ENCODE assay signal across 23 cellular contexts in genomic region chr20:3635346-3635745, GRCh38. TPM values are rescaled to one million over a fixed set of nuclear protein-coding genes. Genes with fewer than 3 reads are reported as not detected.
DNase-seq lines count a peak whose midpoint lies in the region; ATAC-seq and TF ChIP-seq lines count a peak whose summit lies in the region.
"Had no signal": no experiment of that assay in that cellular context is flagged by ENCODE, and none has a peak within 500 bp of the region (broad histone marks: within the 10 kb centered on the region; RNA-seq: fewer than 3 reads in every experiment).

No MANE protein-coding gene starts in this region.

- peaks cover 16 to 44% of the 10 kb centered on the region in 2 donors for H3K36me3 Mint-ChIP-seq in CD4-positive, alpha-beta memory T cell

- H3K4me2 ChIP-seq in osteoblast (ENCODE audit: insufficient read depth, low read length): no peak overlapping the region
- H3K4me2 ChIP-seq: BLaER1 treated with 17β-estradiol and CSF1 and Interleukin-3, amounts not matched to agents 10 nM and 100 nM had no signal

- no peak overlapping the region for H2AFZ ChIP-seq in osteoblast (ENCODE audit: low read length)

- no peak overlapping the region for H3K27ac ChIP-seq in osteoblast (ENCODE audit: low read depth, low read length)
- H3K27ac ChIP-seq in CD4-positive, alpha-beta memory T cell (ENCODE audit: low read depth, low read length): no peak overlapping the region
- H3K27ac ChIP-seq: 22Rv1; BLaER1 treated with 17β-estradiol and CSF1 and Interleukin-3, amounts not matched to agents 10 nM and 100 nM had no signal

- CTCF ChIA-PET in GM10248 (lab: Yijun Ruan, JAX): no interaction called here
- CTCF ChIA-PET in CD4-positive, alpha-beta memory T cell (lab: Charles Lee; ENCODE audit: partially characterized antibody): no interaction called here

- H3K4me3 Mint-ChIP-seq in CD4-positive, alpha-beta memory T cell: no peak overlapping the region
- H3K4me3 Mint-ChIP-seq: CD14-positive monocyte; CD4-positive, alpha-beta T cell had no signal

- H3K36me3 ChIP-seq in adipocyte (ENCODE audit: control insufficient read depth, insufficient read depth, low read length, severe bottlenecking) (peaks cover 27% of the 10 kb centered on the region), osteoblast (ENCODE audit: insufficient read depth, low read length) (peaks cover 3% of the 10 kb centered on the region)
- peaks cover 5% of the 10 kb centered on the region for H3K36me3 ChIP-seq in CD4-positive, alpha-beta memory T cell (ENCODE audit: insufficient read depth, low read length)
- H3K36me3 ChIP-seq: BE2C had no signal

- peaks cover 0 to 3% (median 0%) of the 10 kb centered on the region in 4 donors for H3K4me1 Mint-ChIP-seq in CD4-positive, alpha-beta memory T cell
- H3K4me1 Mint-ChIP-seq: CD14-positive monocyte had no signal

- H3K9me3 ChIP-seq in adipocyte (ENCODE audit: control insufficient read depth, low read length) (no peaks in the 10 kb centered on the region), osteoblast (ENCODE audit: low read depth, low read length) (no peaks in the 10 kb centered on the region)
- no peaks in the 10 kb centered on the region for H3K9me3 ChIP-seq in CD4-positive, alpha-beta memory T cell (ENCODE audit: control insufficient read depth in 1 of 2, low read length in 2 of 2)
- H3K9me3 ChIP-seq: BE2C had no signal

- H3K9ac ChIP-seq in adipocyte (ENCODE audit: low read length): no peak overlapping the region
- H3K9ac ChIP-seq: BLaER1 treated with 17β-estradiol and CSF1 and Interleukin-3, amounts not matched to agents 10 nM and 100 nM had no signal

- no peaks in the 10 kb centered on the region for H4K20me1 ChIP-seq in osteoblast (ENCODE audit: insufficient read depth, low read length)
- H4K20me1 ChIP-seq: BLaER1 treated with 17β-estradiol and CSF1 and Interleukin-3, amounts not matched to agents 10 nM and 100 nM had no signal

- TF ChIP-seq CTCF in AG10803 (conservative IDR thresholded peaks at IDR 0.05; ENCODE audit: low read length): no peak
- TF ChIP-seq CTCF in fibroblast of pulmonary artery (IDR thresholded peaks at IDR 0.05; ENCODE audit: low read length, missing control alignments): no peak
- no peak for TF ChIP-seq CTCF in osteoblast (IDR thresholded peaks at IDR 0.05; ENCODE audit: extremely low read depth, low read depth, low read length)
- no peak for TF ChIP-seq CTCF in GM10248 (IDR thresholded peaks at IDR 0.05; ENCODE audit: control extremely low read depth, extremely low read depth, low read depth, missing control alignments)

- H3K4me1 ChIP-seq in adipocyte (ENCODE audit: control insufficient read depth, insufficient read depth, low read length) (no peaks in the 10 kb centered on the region), osteoblast (ENCODE audit: insufficient read depth, low read length) (no peaks in the 10 kb centered on the region)
- no peaks in the 10 kb centered on the region for H3K4me1 ChIP-seq in CD4-positive, alpha-beta memory T cell (ENCODE audit: insufficient read depth, low read length)

- H3K4me3 ChIP-seq in AG10803 (ENCODE audit: low read length) (no peak overlapping the region), adipocyte (ENCODE audit: low read length) (no peak overlapping the region), fibroblast of pulmonary artery (replicated peaks; ENCODE audit: low read depth, low read length) (no peak overlapping the region), osteoblast (ENCODE audit: insufficient read depth, low read length) (no peak overlapping the region)
- H3K4me3 ChIP-seq in CD4-positive, alpha-beta memory T cell (ENCODE audit: low read length in 2 of 2): no peak overlapping the region
- H3K4me3 ChIP-seq: BLaER1 treated with 17β-estradiol and CSF1 and Interleukin-3, amounts not matched to agents 10 nM and 100 nM had no signal

- no peaks in the 10 kb centered on the region for H3K9me3 Mint-ChIP-seq in CD4-positive, alpha-beta memory T cell
- H3K9me3 Mint-ChIP-seq: CD4-positive, alpha-beta T cell had no signal

- no peaks in the 10 kb centered on the region for H3K27me3 Mint-ChIP-seq in CD4-positive, alpha-beta memory T cell
- H3K27me3 Mint-ChIP-seq: CD4-positive, alpha-beta T cell had no signal

- no peaks in the 10 kb centered on the region for H3K79me2 ChIP-seq in osteoblast (ENCODE audit: insufficient read depth, low read length)

- H3K27ac Mint-ChIP-seq in CD4-positive, alpha-beta memory T cell: no peak overlapping the region
- H3K27ac Mint-ChIP-seq: CD14-positive monocyte; CD4-positive, alpha-beta T cell had no signal

- H3K27me3 ChIP-seq in adipocyte (replicated peaks; ENCODE audit: control insufficient read depth, insufficient read depth, low read length) (no peaks in the 10 kb centered on the region), osteoblast (ENCODE audit: insufficient read depth, low read length) (no peaks in the 10 kb centered on the region)
- no peaks in the 10 kb centered on the region for H3K27me3 ChIP-seq in CD4-positive, alpha-beta memory T cell (ENCODE audit: insufficient read depth, low read length)
- H3K27me3 ChIP-seq: BE2C; BLaER1 treated with 17β-estradiol and CSF1 and Interleukin-3, amounts not matched to agents 10 nM and 100 nM had no signal

- intact Hi-C loops in CD4-positive, alpha-beta memory T cell (cut with micrococcal nuclease): no loop called here

- DNase-seq in AG10803 (ENCODE audit: low read depth) (peak; percentile 30), adipocyte (ENCODE audit: low read depth) (peak; percentile 40), fibroblast of pulmonary artery (ENCODE audit: low read depth) (peak; percentile 20), osteoblast (ENCODE audit: insufficient read length, low spot score, missing footprints) (peak; percentile 58), GM10248 (ENCODE audit: extremely low spot score) (no peak)
- no peak for DNase-seq in CD4-positive, alpha-beta memory T cell
- DNase-seq: AML-193; BE2C; Calu3; CD4-positive, alpha-beta T cell; COR-L47; DMS53; DMS79 treated with DMSO at 0.1 percent for 48 hours; H7; HCEC 1CT had no signal

- POLR2A ChIA-PET in GM10248 (lab: Yijun Ruan, JAX): no interaction called here
- POLR2A ChIA-PET in CD4-positive, alpha-beta memory T cell (lab: Charles Lee; ENCODE audit: partially characterized antibody): no interaction called here

- ATAC-seq in HG03196 (IDR thresholded peaks at IDR 0.05; ENCODE audit: unreplicated experiment) (no peak), HG03469 (IDR thresholded peaks at IDR 0.05; ENCODE audit: unreplicated experiment) (no peak)

RNA-seq across cellular contexts. Expression of gene GFRA4, which starts 27.9 kb away (rescaled TPM):
- not detected in 2 replicates for total RNA-seq in osteoblast
- total RNA-seq in CD4-positive, alpha-beta memory T cell: not detected
- not detected for polyA plus RNA-seq in CD4-positive, alpha-beta memory T cell
- total RNA-seq: Calu3; CD4-positive, alpha-beta T cell; Daoy; H1; H7 had no signal
- polyA plus RNA-seq: AG04450, CD14-positive monocyte had no signal

RNA-seq across cellular contexts. Expression of gene ADAM33, which starts 46.5 kb away (rescaled TPM):
- total RNA-seq in osteoblast: 3.5 and 11.2 TPM in 2 replicates
- total RNA-seq in CD4-positive, alpha-beta memory T cell: not detected
- not detected for polyA plus RNA-seq in CD4-positive, alpha-beta memory T cell
- total RNA-seq: Calu3; CD4-positive, alpha-beta T cell; Daoy had no signal
- polyA plus RNA-seq: CD14-positive monocyte had no signal

Comparison
In these comparisons a context has a peak if more than half of its experiments do, and no peak if none do; other contexts are left out.
1. DNase-seq: peak in AG10803 (single experiment), adipocyte (single experiment), fibroblast of pulmonary artery (single experiment) and osteoblast (single experiment); none in GM10248 (single experiment) and CD4-positive, alpha-beta memory T cell (0 of 5).